In genomic region chr2:32498301-32498700, GRCh38 we compare ENCODE assay signal across 21 cellular contexts.
"Had no signal": no experiment of that assay in that cellular context is flagged by ENCODE, and none has a peak within 500 bp of the region (broad histone marks: within the 10 kb centered on the region; RNA-seq: fewer than 3 reads in every experiment).

No MANE protein-coding gene starts in this region.

- FAIRE-seq: keratinocyte had no signal

- H3K4me1 ChIP-seq: neural progenitor cell, sigmoid colon, testis, uterus had no signal

- H3K4me3 ChIP-seq: coronary artery, heart right ventricle, mucosa of descending colon, neural progenitor cell, sigmoid colon, spleen, testis, uterus had no signal

- H2AFZ ChIP-seq: neural progenitor cell had no signal

- H3K4me2 ChIP-seq: neural progenitor cell had no signal

- DNase-seq: activated CD4-positive, alpha-beta memory T cell treated with anti-CD3 and anti-CD28 coated beads, Interleukin-2, amount 10 ng/mL, durations not matched to agents 7 days and 5 days; activated CD4-positive, alpha-beta T cell treated with anti-CD3 and anti-CD28 coated beads for 48 hours; activated effector memory CD4-positive, alpha-beta T cell treated with anti-CD3 and anti-CD28 coated beads, Interleukin-2, amount 50 U/mL, for 16 hours; activated naive CD4-positive, alpha-beta T cell treated with anti-CD3 and anti-CD28 coated beads, Interleukin-2, amount 50 U/mL, for 16 hours; activated naive CD8-positive, alpha-beta T cell treated with anti-CD3 and anti-CD28 coated beads, Interleukin-2, amount 50 U/mL, for 24 hours; cerebellar nuclear complex; foreskin fibroblast; heart right ventricle; left colon; mesendoderm; mucosa of descending colon; sigmoid colon; spleen; stimulated activated CD4-positive, alpha-beta T cell treated with anti-CD3 and anti-CD28 coated beads, Interleukin-4, amount 100 ng/mL, for 4 hours; T-helper 17 cell; testis; trophoblast cell; uterus had no signal

- H3K36me3 ChIP-seq: uterus had no signal

- H3K27ac Mint-ChIP-seq: activated CD4-positive, alpha-beta memory T cell treated with anti-CD3 and anti-CD28 coated beads, Interleukin-2, amount 10 ng/mL, durations not matched to agents 7 days and 5 days; activated naive CD8-positive, alpha-beta T cell treated with anti-CD3 and anti-CD28 coated beads, Interleukin-2, amount 50 U/mL, for 24 hours; neural progenitor cell had no signal

- H3K9me3 ChIP-seq: heart right ventricle, mucosa of descending colon, sigmoid colon, spleen, testis, uterus had no signal

- H3K4me1 Mint-ChIP-seq: activated CD4-positive, alpha-beta memory T cell treated with anti-CD3 and anti-CD28 coated beads, Interleukin-2, amount 10 ng/mL, durations not matched to agents 7 days and 5 days; activated naive CD8-positive, alpha-beta T cell treated with anti-CD3 and anti-CD28 coated beads, Interleukin-2, amount 50 U/mL, for 24 hours; neural progenitor cell; T-helper 17 cell had no signal

- ATAC-seq: activated naive CD8-positive, alpha-beta T cell treated with anti-CD3 and anti-CD28 coated beads, Interleukin-2, amount 50 U/mL, for 24 hours; heart right ventricle; left colon; mucosa of descending colon; T-helper 17 cell had no signal

- H3K27me3 Mint-ChIP-seq: activated CD4-positive, alpha-beta memory T cell treated with anti-CD3 and anti-CD28 coated beads, Interleukin-2, amount 10 ng/mL, durations not matched to agents 7 days and 5 days; activated naive CD8-positive, alpha-beta T cell treated with anti-CD3 and anti-CD28 coated beads, Interleukin-2, amount 50 U/mL, for 24 hours; T-helper 17 cell had no signal

- H3K9me3 Mint-ChIP-seq: activated CD4-positive, alpha-beta memory T cell treated with anti-CD3 and anti-CD28 coated beads, Interleukin-2, amount 10 ng/mL, durations not matched to agents 7 days and 5 days; activated naive CD8-positive, alpha-beta T cell treated with anti-CD3 and anti-CD28 coated beads, Interleukin-2, amount 50 U/mL, for 24 hours; neural progenitor cell had no signal

- H3K4me3 Mint-ChIP-seq: activated CD4-positive, alpha-beta memory T cell treated with anti-CD3 and anti-CD28 coated beads, Interleukin-2, amount 10 ng/mL, durations not matched to agents 7 days and 5 days; activated naive CD8-positive, alpha-beta T cell treated with anti-CD3 and anti-CD28 coated beads, Interleukin-2, amount 50 U/mL, for 24 hours; neural progenitor cell; T-helper 17 cell had no signal

- H3K27ac ChIP-seq: coronary artery, heart right ventricle, neural progenitor cell, sigmoid colon, testis, uterus had no signal
